1 cellular context compared by ENCODE assay signal in the genomic region with DNA sequence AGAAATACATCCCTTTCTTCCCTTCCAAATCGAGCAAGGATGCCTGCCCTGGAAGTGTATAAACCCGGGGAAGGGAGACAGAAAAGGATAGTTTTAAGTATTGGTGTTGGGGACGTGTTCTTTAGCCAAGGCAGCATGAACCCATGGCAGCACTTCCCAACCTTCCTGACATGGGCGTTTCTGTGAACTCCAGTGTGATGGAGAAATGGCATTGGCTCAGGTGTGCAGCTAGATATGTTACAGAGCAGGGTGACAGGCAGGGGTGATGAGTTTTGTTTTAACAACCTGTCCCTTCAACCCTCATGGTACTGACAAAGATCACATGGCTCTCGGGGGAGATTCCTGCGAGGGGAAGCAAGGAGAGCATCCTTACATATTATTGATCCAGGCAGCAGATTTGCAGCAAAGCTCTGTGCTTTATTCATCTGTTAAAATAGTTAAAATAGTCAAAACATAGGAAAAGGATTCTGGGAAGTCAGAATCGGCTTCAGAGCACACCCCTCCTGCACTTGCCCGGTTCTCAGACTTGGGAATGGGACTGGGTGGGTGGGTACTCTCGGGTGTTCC.
TF ChIP-seq lines count a peak whose summit lies in the region.

No MANE protein-coding gene starts in this region.

TF ChIP-seq in GM12878, 131 proteins besides CTCF, POLR2A, EP300 and RAD21:
- no peak for TF ChIP-seq SRF (IDR thresholded peaks at IDR 0.05; ENCODE audit: low read depth in 2 of 2, low read length in 2 of 2)
- TF ChIP-seq, protein P1, sequence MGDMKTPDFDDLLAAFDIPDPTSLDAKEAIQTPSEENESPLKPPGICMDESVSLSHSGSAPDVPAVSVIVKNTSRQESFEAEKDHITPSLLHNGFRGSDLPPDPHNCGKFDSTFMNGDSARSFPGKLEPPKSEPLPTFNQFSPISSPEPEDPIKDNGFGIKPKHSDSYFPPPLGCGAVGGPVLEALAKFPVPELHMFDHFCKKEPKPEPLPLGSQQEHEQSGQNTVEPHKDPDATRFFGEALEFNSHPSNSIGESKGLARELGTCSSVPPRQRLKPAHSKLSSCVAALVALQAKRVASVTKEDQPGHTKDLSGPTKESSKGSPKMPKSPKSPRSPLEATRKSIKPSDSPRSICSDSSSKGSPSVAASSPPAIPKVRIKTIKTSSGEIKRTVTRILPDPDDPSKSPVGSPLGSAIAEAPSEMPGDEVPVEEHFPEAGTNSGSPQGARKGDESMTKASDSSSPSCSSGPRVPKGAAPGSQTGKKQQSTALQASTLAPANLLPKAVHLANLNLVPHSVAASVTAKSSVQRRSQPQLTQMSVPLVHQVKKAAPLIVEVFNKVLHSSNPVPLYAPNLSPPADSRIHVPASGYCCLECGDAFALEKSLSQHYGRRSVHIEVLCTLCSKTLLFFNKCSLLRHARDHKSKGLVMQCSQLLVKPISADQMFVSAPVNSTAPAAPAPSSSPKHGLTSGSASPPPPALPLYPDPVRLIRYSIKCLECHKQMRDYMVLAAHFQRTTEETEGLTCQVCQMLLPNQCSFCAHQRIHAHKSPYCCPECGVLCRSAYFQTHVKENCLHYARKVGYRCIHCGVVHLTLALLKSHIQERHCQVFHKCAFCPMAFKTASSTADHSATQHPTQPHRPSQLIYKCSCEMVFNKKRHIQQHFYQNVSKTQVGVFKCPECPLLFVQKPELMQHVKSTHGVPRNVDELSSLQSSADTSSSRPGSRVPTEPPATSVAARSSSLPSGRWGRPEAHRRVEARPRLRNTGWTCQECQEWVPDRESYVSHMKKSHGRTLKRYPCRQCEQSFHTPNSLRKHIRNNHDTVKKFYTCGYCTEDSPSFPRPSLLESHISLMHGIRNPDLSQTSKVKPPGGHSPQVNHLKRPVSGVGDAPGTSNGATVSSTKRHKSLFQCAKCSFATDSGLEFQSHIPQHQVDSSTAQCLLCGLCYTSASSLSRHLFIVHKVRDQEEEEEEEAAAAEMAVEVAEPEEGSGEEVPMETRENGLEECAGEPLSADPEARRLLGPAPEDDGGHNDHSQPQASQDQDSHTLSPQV (IDR thresholded peaks at IDR 0.05), result no peak
- peak; percentile 79 for TF ChIP-seq POLR2AphosphoS5 (IDR thresholded peaks at IDR 0.05; ENCODE audit: low read length)
- TF ChIP-seq, protein P2, sequence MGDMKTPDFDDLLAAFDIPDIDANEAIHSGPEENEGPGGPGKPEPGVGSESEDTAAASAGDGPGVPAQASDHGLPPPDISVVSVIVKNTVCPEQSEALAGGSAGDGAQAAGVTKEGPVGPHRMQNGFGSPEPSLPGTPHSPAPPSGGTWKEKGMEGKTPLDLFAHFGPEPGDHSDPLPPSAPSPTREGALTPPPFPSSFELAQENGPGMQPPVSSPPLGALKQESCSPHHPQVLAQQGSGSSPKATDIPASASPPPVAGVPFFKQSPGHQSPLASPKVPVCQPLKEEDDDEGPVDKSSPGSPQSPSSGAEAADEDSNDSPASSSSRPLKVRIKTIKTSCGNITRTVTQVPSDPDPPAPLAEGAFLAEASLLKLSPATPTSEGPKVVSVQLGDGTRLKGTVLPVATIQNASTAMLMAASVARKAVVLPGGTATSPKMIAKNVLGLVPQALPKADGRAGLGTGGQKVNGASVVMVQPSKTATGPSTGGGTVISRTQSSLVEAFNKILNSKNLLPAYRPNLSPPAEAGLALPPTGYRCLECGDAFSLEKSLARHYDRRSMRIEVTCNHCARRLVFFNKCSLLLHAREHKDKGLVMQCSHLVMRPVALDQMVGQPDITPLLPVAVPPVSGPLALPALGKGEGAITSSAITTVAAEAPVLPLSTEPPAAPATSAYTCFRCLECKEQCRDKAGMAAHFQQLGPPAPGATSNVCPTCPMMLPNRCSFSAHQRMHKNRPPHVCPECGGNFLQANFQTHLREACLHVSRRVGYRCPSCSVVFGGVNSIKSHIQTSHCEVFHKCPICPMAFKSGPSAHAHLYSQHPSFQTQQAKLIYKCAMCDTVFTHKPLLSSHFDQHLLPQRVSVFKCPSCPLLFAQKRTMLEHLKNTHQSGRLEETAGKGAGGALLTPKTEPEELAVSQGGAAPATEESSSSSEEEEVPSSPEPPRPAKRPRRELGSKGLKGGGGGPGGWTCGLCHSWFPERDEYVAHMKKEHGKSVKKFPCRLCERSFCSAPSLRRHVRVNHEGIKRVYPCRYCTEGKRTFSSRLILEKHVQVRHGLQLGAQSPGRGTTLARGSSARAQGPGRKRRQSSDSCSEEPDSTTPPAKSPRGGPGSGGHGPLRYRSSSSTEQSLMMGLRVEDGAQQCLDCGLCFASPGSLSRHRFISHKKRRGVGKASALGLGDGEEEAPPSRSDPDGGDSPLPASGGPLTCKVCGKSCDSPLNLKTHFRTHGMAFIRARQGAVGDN (IDR thresholded peaks at IDR 0.05), result no peak
- TF ChIP-seq CHD4 (IDR thresholded peaks at IDR 0.05), result no peak
- no peak for TF ChIP-seq BACH1 (IDR thresholded peaks at IDR 0.05; ENCODE audit: borderline replicate concordance)
- TF ChIP-seq RELA (IDR thresholded peaks at IDR 0.05; ENCODE audit: borderline replicate concordance, partially characterized antibody), result no peak
- TF ChIP-seq, protein P3, sequence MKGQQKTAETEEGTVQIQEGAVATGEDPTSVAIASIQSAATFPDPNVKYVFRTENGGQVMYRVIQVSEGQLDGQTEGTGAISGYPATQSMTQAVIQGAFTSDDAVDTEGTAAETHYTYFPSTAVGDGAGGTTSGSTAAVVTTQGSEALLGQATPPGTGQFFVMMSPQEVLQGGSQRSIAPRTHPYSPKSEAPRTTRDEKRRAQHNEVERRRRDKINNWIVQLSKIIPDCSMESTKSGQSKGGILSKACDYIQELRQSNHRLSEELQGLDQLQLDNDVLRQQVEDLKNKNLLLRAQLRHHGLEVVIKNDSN (IDR thresholded peaks at IDR 0.05; ENCODE audit: borderline replicate concordance, extremely low read length, insufficient read depth, low read depth, low read length), result no peak
- TF ChIP-seq, protein P4, sequence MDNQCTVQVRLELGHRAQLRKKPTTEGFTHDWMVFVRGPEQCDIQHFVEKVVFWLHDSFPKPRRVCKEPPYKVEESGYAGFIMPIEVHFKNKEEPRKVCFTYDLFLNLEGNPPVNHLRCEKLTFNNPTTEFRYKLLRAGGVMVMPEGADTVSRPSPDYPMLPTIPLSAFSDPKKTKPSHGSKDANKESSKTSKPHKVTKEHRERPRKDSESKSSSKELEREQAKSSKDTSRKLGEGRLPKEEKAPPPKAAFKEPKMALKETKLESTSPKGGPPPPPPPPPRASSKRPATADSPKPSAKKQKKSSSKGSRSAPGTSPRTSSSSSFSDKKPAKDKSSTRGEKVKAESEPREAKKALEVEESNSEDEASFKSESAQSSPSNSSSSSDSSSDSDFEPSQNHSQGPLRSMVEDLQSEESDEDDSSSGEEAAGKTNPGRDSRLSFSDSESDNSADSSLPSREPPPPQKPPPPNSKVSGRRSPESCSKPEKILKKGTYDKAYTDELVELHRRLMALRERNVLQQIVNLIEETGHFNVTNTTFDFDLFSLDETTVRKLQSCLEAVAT (IDR thresholded peaks at IDR 0.05), result 0 out of 2 replicates have a peak, but pooled peaks have one; percentile 1
